21 cellular contexts compared by ENCODE assay signal in the genomic region with DNA sequence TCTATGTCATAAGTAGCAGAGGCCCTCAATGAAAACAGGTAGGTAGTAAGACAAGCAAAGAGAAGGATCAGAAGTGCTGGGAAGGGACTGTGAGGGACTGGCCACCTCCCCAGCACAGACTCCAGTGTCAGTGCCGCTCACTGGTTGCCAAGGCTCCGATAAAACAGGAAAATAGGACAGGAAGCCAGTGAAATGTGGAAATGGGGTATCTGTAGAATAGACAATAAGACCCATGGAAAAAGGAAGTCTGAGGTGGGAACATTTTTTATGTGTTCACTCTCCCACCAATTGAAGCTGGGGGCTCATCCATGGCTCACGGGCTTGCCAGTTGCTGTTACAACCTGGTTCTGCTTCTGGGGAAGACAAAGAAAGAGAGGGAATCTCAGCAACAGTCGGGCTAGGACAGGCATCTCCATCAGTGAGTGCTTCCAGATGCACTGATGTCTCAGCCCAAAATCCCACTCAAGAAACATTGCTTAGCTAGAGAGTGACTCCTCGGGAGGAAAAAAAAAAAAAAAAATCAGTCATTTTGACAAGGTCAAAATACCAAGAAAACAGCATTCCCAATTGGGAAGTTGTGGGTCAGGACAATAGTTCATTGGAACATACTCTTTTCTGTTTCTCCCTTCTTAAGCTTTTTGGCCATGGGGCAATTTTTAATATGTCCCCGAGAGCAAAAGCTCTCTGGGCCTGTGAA. TPM values are rescaled to one million over a fixed set of nuclear protein-coding genes. Genes with fewer than 3 reads are reported as not detected.
"Had no signal": no experiment of that assay in that cellular context is flagged by ENCODE, and none has a peak within 500 bp of the region (broad histone marks: within the 10 kb centered on the region; RNA-seq: fewer than 3 reads in every experiment).

No MANE protein-coding gene starts in this region.

- DNase-seq: activated naive CD4-positive, alpha-beta T cell; activated naive CD8-positive, alpha-beta T cell treated with anti-CD3 and anti-CD28 coated beads, Interleukin-2, amount 10 ng/mL, durations not matched to agents 7 days and 5 days; anterior cingulate cortex; brain microvascular endothelial cell; cerebellar nuclear complex; erythroblast; hippocampal formation; kidney; mammary epithelial cell; naive B cell; psoas muscle; stimulated activated CD4-positive, alpha-beta T cell treated with anti-CD3 and anti-CD28 coated beads, Interleukin-12 subunit alpha, Interleukin-12 subunit beta, amount 100 ng/mL, for 4 hours; stimulated activated CD4-positive, alpha-beta T cell treated with anti-CD3 and anti-CD28 coated beads, Interleukin-2, amount 100 ng/mL, for 24 hours; T-cell; T-helper 9 cell; transverse colon had no signal

- H3K4me3 Mint-ChIP-seq: activated naive CD8-positive, alpha-beta T cell treated with anti-CD3 and anti-CD28 coated beads, Interleukin-2, amount 10 ng/mL, durations not matched to agents 7 days and 5 days; dendritic cell treated with granulocyte-macrophage colony-stimulating factor and Interleukin-4, amounts not matched to agents 40 ng/mL and 50 ng/mL, for 4 days; naive B cell; neural progenitor cell; stimulated activated effector memory CD8-positive, alpha-beta T cell treated with anti-CD3 and anti-CD28 coated beads, Interleukin-12 subunit alpha, Interleukin-12 subunit beta, amount 100 ng/mL, for 72 hours; T-cell had no signal

- ATAC-seq: activated CD4-positive, CD25-positive, alpha-beta regulatory T cell treated with anti-CD3 and anti-CD28 coated beads, Interleukin-2, amount 50 U/mL, for 24 hours; psoas muscle; stimulated activated effector memory CD8-positive, alpha-beta T cell treated with anti-CD3 and anti-CD28 coated beads, Interleukin-12 subunit alpha, Interleukin-12 subunit beta, amount 100 ng/mL, for 72 hours; T-cell had no signal

- H3K36me3 ChIP-seq: brain microvascular endothelial cell, neural progenitor cell, transverse colon had no signal

- H3K9me3 ChIP-seq: psoas muscle, transverse colon had no signal

- H3K27ac Mint-ChIP-seq: activated naive CD8-positive, alpha-beta T cell treated with anti-CD3 and anti-CD28 coated beads, Interleukin-2, amount 10 ng/mL, durations not matched to agents 7 days and 5 days; dendritic cell treated with granulocyte-macrophage colony-stimulating factor and Interleukin-4, amounts not matched to agents 40 ng/mL and 50 ng/mL, for 4 days; naive B cell; neural progenitor cell; stimulated activated effector memory CD8-positive, alpha-beta T cell treated with anti-CD3 and anti-CD28 coated beads, Interleukin-12 subunit alpha, Interleukin-12 subunit beta, amount 100 ng/mL, for 72 hours; T-cell had no signal

- H3K9me3 Mint-ChIP-seq: activated naive CD8-positive, alpha-beta T cell treated with anti-CD3 and anti-CD28 coated beads, Interleukin-2, amount 10 ng/mL, durations not matched to agents 7 days and 5 days; dendritic cell treated with granulocyte-macrophage colony-stimulating factor and Interleukin-4, amounts not matched to agents 40 ng/mL and 50 ng/mL, for 4 days; neural progenitor cell; stimulated activated effector memory CD8-positive, alpha-beta T cell treated with anti-CD3 and anti-CD28 coated beads, Interleukin-12 subunit alpha, Interleukin-12 subunit beta, amount 100 ng/mL, for 72 hours; T-cell had no signal

- H3K4me3 ChIP-seq: neural progenitor cell, psoas muscle, transverse colon had no signal

- H3K27ac ChIP-seq: brain microvascular endothelial cell, neural progenitor cell, psoas muscle had no signal

- H3K36me3 Mint-ChIP-seq: activated naive CD8-positive, alpha-beta T cell treated with anti-CD3 and anti-CD28 coated beads, Interleukin-2, amount 10 ng/mL, durations not matched to agents 7 days and 5 days; naive B cell; neural progenitor cell; T-cell had no signal

RNA-seq across cellular contexts. Expression of gene NFIB, which starts 27.6 kb away (rescaled TPM):
- total RNA-seq: activated CD8-positive, alpha-beta memory T cell treated with anti-CD3 and anti-CD28 coated beads for 36 hours; activated naive CD8-positive, alpha-beta T cell treated with anti-CD3 and anti-CD28 coated beads, Interleukin-2, amount 10 ng/mL, durations not matched to agents 7 days and 5 days had no signal
